In genomic region chr17:27499451-27500265, GRCh38 we compare ENCODE assay signal across 10 cellular contexts.
"Had no signal": no experiment of that assay in that cellular context is flagged by ENCODE, and none has a peak within 500 bp of the region (broad histone marks: within the 10 kb centered on the region; RNA-seq: fewer than 3 reads in every experiment).

No MANE protein-coding gene starts in this region.

- H3K4me3 Mint-ChIP-seq: activated B cell treated with CpG ODN at 0.5 μM for 24 hours; activated CD4-positive, alpha-beta T cell treated with anti-CD3 and anti-CD28 coated beads, Interleukin-2, amount 10 ng/mL, durations not matched to agents 7 days and 5 days; activated naive CD4-positive, alpha-beta T cell treated with anti-CD3 and anti-CD28 coated beads, Interleukin-2, amount 50 U/mL, for 24 hours; brain; natural killer cell had no signal

- H3K27me3 Mint-ChIP-seq: activated B cell treated with CpG ODN at 0.5 μM for 24 hours; activated CD4-positive, alpha-beta T cell treated with anti-CD3 and anti-CD28 coated beads, Interleukin-2, amount 10 ng/mL, durations not matched to agents 7 days and 5 days; activated naive CD4-positive, alpha-beta T cell treated with anti-CD3 and anti-CD28 coated beads, Interleukin-2, amount 50 U/mL, for 24 hours; brain had no signal

- H3K27ac ChIP-seq: gastroesophageal sphincter, upper lobe of left lung had no signal

- H3K4me3 ChIP-seq: gastroesophageal sphincter, lung, upper lobe of left lung had no signal

- H3K36me3 Mint-ChIP-seq: natural killer cell had no signal

- H3K9me3 Mint-ChIP-seq: natural killer cell had no signal

- DNase-seq: activated B cell treated with CpG ODN at 0.5 μM for 24 hours; activated CD4-positive, alpha-beta T cell treated with anti-CD3 and anti-CD28 coated beads, Interleukin-2, amount 10 ng/mL, durations not matched to agents 7 days and 5 days; natural killer cell; stimulated activated CD4-positive, alpha-beta T cell treated with anti-CD3 and anti-CD28 coated beads, Interleukin-15, amount 100 ng/mL, for 24 hours; stimulated activated CD4-positive, alpha-beta T cell treated with anti-CD3 and anti-CD28 coated beads, Interleukin-4, amount 100 ng/mL, for 4 hours; upper lobe of left lung had no signal

- H3K4me1 Mint-ChIP-seq: activated CD4-positive, alpha-beta T cell treated with anti-CD3 and anti-CD28 coated beads, Interleukin-2, amount 10 ng/mL, durations not matched to agents 7 days and 5 days; activated naive CD4-positive, alpha-beta T cell treated with anti-CD3 and anti-CD28 coated beads, Interleukin-2, amount 50 U/mL, for 24 hours had no signal

- H3K27ac Mint-ChIP-seq: activated B cell treated with CpG ODN at 0.5 μM for 24 hours; activated CD4-positive, alpha-beta T cell treated with anti-CD3 and anti-CD28 coated beads, Interleukin-2, amount 10 ng/mL, durations not matched to agents 7 days and 5 days; activated naive CD4-positive, alpha-beta T cell treated with anti-CD3 and anti-CD28 coated beads, Interleukin-2, amount 50 U/mL, for 24 hours; brain; natural killer cell had no signal

- H3K36me3 ChIP-seq: gastroesophageal sphincter, upper lobe of left lung had no signal

- H3K27me3 ChIP-seq: gastroesophageal sphincter, upper lobe of left lung had no signal
